ENCODE assay signal across 8 cellular contexts in genomic region chr1:154969246-154969645, GRCh38. TPM values are rescaled to one million over a fixed set of nuclear protein-coding genes. Genes with fewer than 3 reads are reported as not detected.
DNase-seq lines count a peak whose midpoint lies in the region; ATAC-seq and TF ChIP-seq lines count a peak whose summit lies in the region.

No MANE protein-coding gene starts in this region.

- DNase-seq in left ventricle myocardium inferior (no peak), left cardiac atrium (no peak), caudate nucleus (lab: John Stamatoyannopoulos, UW) (no peak), mesothelial cell of epicardium (ENCODE audit: low spot score in 2 of 2, unreplicated experiment in 2 of 2) (no peak), uterus (no peak), posterior vena cava (ENCODE audit: low spot score) (no peak), mucosa of gallbladder (ENCODE audit: low spot score) (no peak), NCI-H446 treated with DMSO at 0.1 percent for 48 hours (lab: John Stamatoyannopoulos, UW) (no peak)

- H3K36me3 ChIP-seq in left ventricle myocardium inferior (peaks cover 49% of the 10 kb centered on the region), uterus (no peaks in the 10 kb centered on the region)

- ATAC-seq in left cardiac atrium: no peak

- H3K27ac Mint-ChIP-seq in mesothelial cell of epicardium: peak overlapping the region; percentile 13

- H3K27ac ChIP-seq in left ventricle myocardium inferior (replicated peaks): peak overlapping the region; percentile 97
- peak overlapping the region; percentile 48 for H3K27ac ChIP-seq in caudate nucleus (ENCODE audit: low read depth, low read length)
- peak overlapping the region; percentile 99 for H3K27ac ChIP-seq in uterus

- TF ChIP-seq POLR2A in uterus (IDR thresholded peaks at IDR 0.05): no peak

- H3K27me3 ChIP-seq in left ventricle myocardium inferior (ENCODE audit: low read depth) (no peaks in the 10 kb centered on the region), uterus (no peaks in the 10 kb centered on the region)

- H3K4me3 ChIP-seq in left ventricle myocardium inferior (peak overlapping the region; percentile 82), uterus (peak overlapping the region in 1 of 2 donors; percentile 37)

- H3K4me1 ChIP-seq in left ventricle myocardium inferior (peaks cover 74% of the 10 kb centered on the region), uterus (peaks cover 3 to 8% of the 10 kb centered on the region in 2 donors)

- no peaks in the 10 kb centered on the region for H3K9me3 ChIP-seq in left ventricle myocardium inferior (replicated peaks)
- H3K9me3 ChIP-seq in uterus: no peaks in the 10 kb centered on the region

- peaks cover 40% of the 10 kb centered on the region for H3K4me1 Mint-ChIP-seq in mesothelial cell of epicardium

- intact Hi-C loops in left ventricle myocardium inferior (cut with micrococcal nuclease): no loop called here
- intact Hi-C loops in left cardiac atrium (cut with DNase I): no loop called here
- intact Hi-C loops in uterus (cut with DNase I; ENCODE audit: low total_unique reads): no loop called here
- intact Hi-C loops in posterior vena cava (cut with DNase I): no loop called here

- H3K27me3 Mint-ChIP-seq in mesothelial cell of epicardium (ENCODE audit: low read depth): no peaks in the 10 kb centered on the region

- H3K9me3 Mint-ChIP-seq in mesothelial cell of epicardium: no peaks in the 10 kb centered on the region

- peak overlapping the region; percentile 59 for H3K4me3 Mint-ChIP-seq in mesothelial cell of epicardium

- H3K36me3 Mint-ChIP-seq in mesothelial cell of epicardium: peaks cover 9% of the 10 kb centered on the region

- no peak for TF ChIP-seq CTCF in left ventricle myocardium inferior (IDR thresholded peaks at IDR 0.05; ENCODE audit: borderline replicate concordance)
- no peak for TF ChIP-seq CTCF in mesothelial cell of epicardium (IDR thresholded peaks at IDR 0.05; ENCODE audit: unreplicated experiment)
- TF ChIP-seq CTCF in uterus (IDR thresholded peaks at IDR 0.05): no peak

RNA-seq across cellular contexts. Expression of gene SHC1, which starts 1.3 kb away (rescaled TPM):
- 43.0 TPM for total RNA-seq in left ventricle myocardium inferior
- total RNA-seq in left cardiac atrium: 100 to 1,000 TPM in 1 of 2 donors, 10 to 100 TPM in 1; 88.7 to 102 TPM
- 115 to 132 TPM (median 117 TPM) in 3 replicates for total RNA-seq in mesothelial cell of epicardium
- total RNA-seq in uterus: 100 to 1,000 TPM in 2 of 4 donors, 10 to 100 TPM in 2; 93.5 to 149 (median 101) TPM
- 100 to 1,000 TPM; 135 to 149 TPM for total RNA-seq in posterior vena cava
- total RNA-seq in mucosa of gallbladder: 123 TPM

RNA-seq across cellular contexts. Expression of gene CKS1B, which starts 5.2 kb away (rescaled TPM):
- total RNA-seq in left ventricle myocardium inferior (17.8 TPM), left cardiac atrium (10 to 100 TPM; 26.9 to 33.8 TPM), mesothelial cell of epicardium (64.0 to 70.9 TPM (median 68.2 TPM) in 3 replicates), uterus (10 to 100 TPM; 14.1 to 52.7 (median 22.8) TPM), posterior vena cava (10 to 100 TPM; 22.5 to 23.4 TPM), mucosa of gallbladder (27.1 TPM)

RNA-seq across cellular contexts. Expression of gene PYGO2, which starts 7.7 kb away (rescaled TPM):
- total RNA-seq in left ventricle myocardium inferior (12.9 TPM), left cardiac atrium (10 to 100 TPM; 15.3 to 15.8 TPM), mesothelial cell of epicardium (43.8 to 47.3 TPM (median 44.6 TPM) in 3 replicates), uterus (10 to 100 TPM in 3 of 4 donors, 1 to 10 TPM in 1; 10.0 to 36.4 (median 15.9) TPM), posterior vena cava (10 to 100 TPM; 17.0 to 19.2 TPM), mucosa of gallbladder (54.5 TPM)

RNA-seq across cellular contexts. Expression of gene PBXIP1, which starts 13.3 kb away (rescaled TPM):
- total RNA-seq in left ventricle myocardium inferior (52.3 TPM), left cardiac atrium (10 to 100 TPM; 58.8 to 69.7 TPM), mesothelial cell of epicardium (53.8 to 56.2 TPM (median 56.2 TPM) in 3 replicates), uterus (100 to 1,000 TPM in 1 of 4 donors, 10 to 100 TPM in 3; 34.4 to 151 (median 88.6) TPM), posterior vena cava (100 to 1,000 TPM in 1 of 2 donors, 10 to 100 TPM in 1; 95.3 to 138 TPM), mucosa of gallbladder (208 TPM)

RNA-seq across cellular contexts. Expression of gene FLAD1, which starts 13.9 kb away (rescaled TPM):
- 30.1 TPM for total RNA-seq in left ventricle myocardium inferior
- total RNA-seq in left cardiac atrium: 10 to 100 TPM; 25.9 to 30.8 TPM
- 46.8 to 49.6 TPM (median 48.3 TPM) in 3 replicates for total RNA-seq in mesothelial cell of epicardium
- 10 to 100 TPM; 12.6 to 33.8 (median 20.7) TPM for total RNA-seq in uterus
- 10 to 100 TPM; 18.3 to 21.6 TPM for total RNA-seq in posterior vena cava
- total RNA-seq in mucosa of gallbladder: 37.9 TPM

Comparison
In these comparisons a context has a peak if more than half of its experiments do, and no peak if none do; other contexts are left out.
1. H3K27ac ChIP-seq: peak in every context shown above with its lines; median percentile 99 in uterus; 97 in left ventricle myocardium inferior; 48 in caudate nucleus.